Comparison of ENCODE assay signal across 11 cellular contexts in genomic region chr14:70498191-70498590, GRCh38. TPM values are rescaled to one million over a fixed set of nuclear protein-coding genes. Genes with fewer than 3 reads are reported as not detected.
"Had no signal": no experiment of that assay in that cellular context is flagged by ENCODE, and none has a peak within 500 bp of the region (broad histone marks: within the 10 kb centered on the region; RNA-seq: fewer than 3 reads in every experiment).

No MANE protein-coding gene starts in this region.

- H3K4me3 Mint-ChIP-seq: GM23338, H9, HFFc6 had no signal

- H3K27ac Mint-ChIP-seq: GM23338, H9, HFFc6 had no signal

- H3K4me1 ChIP-seq: HAP-1 had no signal

- H3K9me3 ChIP-seq: HAP-1 had no signal

- H3K4me3 ChIP-seq: GM23248, GM23338, HAP-1 had no signal

- H3K36me3 ChIP-seq: HAP-1 had no signal

- H3K27ac ChIP-seq: GM23248 had no signal

- FAIRE-seq: H1, H54 had no signal

- H3K4me1 Mint-ChIP-seq: GM23338, H9 had no signal

- H3K9ac ChIP-seq: GM23248 had no signal

- DNase-seq: GOT3, H7, H9, HCEC 1CT, HFFc6 had no signal

RNA-seq across cellular contexts. Expression of gene ADAM20, which starts 36.6 kb away (rescaled TPM):
- total RNA-seq: H4 had no signal

RNA-seq across cellular contexts. Expression of gene ADAM21, which starts 46.2 kb away (rescaled TPM):
- total RNA-seq: GM23338, H1, H9 had no signal
- polyA plus RNA-seq: GM23338 had no signal
